26 cellular contexts compared by ENCODE assay signal in the genomic region with DNA sequence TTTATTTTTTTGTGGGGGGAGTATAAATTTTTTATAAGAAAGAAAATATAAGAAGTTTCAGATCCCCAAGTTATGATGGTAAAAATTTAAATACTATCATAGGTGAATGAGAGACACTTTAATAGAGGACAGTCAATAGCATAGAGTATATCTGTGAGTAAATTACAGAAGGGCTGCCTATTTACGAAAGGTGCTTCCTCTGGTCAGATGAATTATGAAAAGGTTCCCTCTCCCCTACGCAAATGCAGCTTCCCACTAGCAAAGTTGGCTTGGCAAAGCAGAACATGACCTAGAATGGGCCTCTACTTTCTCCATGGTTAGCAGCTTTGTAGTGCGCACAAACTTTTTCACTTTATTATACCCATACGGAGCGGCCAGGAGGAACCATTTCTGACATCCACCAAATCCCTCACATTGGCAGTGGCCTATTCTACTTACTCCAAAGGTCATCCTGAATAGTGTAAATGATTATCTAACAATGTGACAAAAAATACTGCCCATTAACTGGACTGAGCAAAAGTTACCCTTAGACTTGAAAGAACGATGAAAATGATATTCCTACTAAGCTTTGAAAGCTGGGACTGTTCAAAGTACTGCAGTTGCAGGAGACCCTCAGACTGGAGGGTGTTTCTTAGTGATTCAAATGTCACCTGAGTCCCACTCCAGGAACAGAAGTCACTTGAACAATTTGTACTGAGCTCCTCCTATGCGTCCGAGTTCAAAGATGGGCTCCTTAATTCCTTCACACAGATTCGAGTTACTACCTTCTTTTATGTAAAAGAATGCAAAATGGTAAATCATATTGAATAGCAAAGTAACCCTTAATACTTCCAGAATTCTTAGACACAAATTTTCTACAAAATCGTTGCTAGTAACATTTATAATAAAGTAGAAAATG.
DNase-seq lines count a peak whose midpoint lies in the region; ATAC-seq, FAIRE-seq and TF ChIP-seq lines count a peak whose summit lies in the region.
"Had no signal": no experiment of that assay in that cellular context is flagged by ENCODE, and none has a peak within 500 bp of the region (broad histone marks: within the 10 kb centered on the region; RNA-seq: fewer than 3 reads in every experiment).

No MANE protein-coding gene starts in this region.

- FAIRE-seq in HepG2 (lab: Jason Lieb, UNC) (no peak), RCC 7860 (lab: Jason Lieb, UNC) (no peak)
- FAIRE-seq: A549, GM12878, GM12892, GM19239 had no signal

- H4K20me1 ChIP-seq in HepG2 (ENCODE audit: insufficient read depth, low read length) (no peaks in the 10 kb centered on the region), OCI-LY7 (ENCODE audit: insufficient read depth, low read length) (no peaks in the 10 kb centered on the region)
- H4K20me1 ChIP-seq: BLaER1 treated with 17β-estradiol and CSF1 and Interleukin-3, amounts not matched to agents 10 nM and 100 nM had no signal

- WGBS in liver: 76% methylated on average over 10 of the region's 10 CpGs
- 60% methylated on average over 10 of the region's 10 CpGs for WGBS in HepG2 (ENCODE audit: low lambda C conversion rate)

- POLR2A ChIA-PET in HepG2 (lab: Yijun Ruan, JAX): no interaction called here
- POLR2A ChIA-PET in OCI-LY7 (lab: Charles Lee): interaction anchor here (0.6 to 1.0 kb wide), 2 partner anchors 232 to 238 kb away, joined by 3 read pairs; no protein-coding TSS in a partner anchor

- in situ Hi-C loops in HepG2 (cut with HindIII; ENCODE audit: extremely low pct_ligation_motif_present, low pct_unique_long_range_greater_than_20kb): no loop called here

- DNase-seq in HepG2 (ENCODE audit: low spot score): no peak
- no peak for DNase-seq in OCI-LY7 (ENCODE audit: low spot score)
- peak; percentile 45 for DNase-seq in left lobe of liver (ENCODE audit: low spot score)
- no peak for DNase-seq in mesenteric fat pad (ENCODE audit: low spot score)
- DNase-seq in omental fat pad (ENCODE audit: low spot score): no peak
- no peak for DNase-seq in RCC 7860 (ENCODE audit: low spot score)
- DNase-seq: AML-193; Caco-2; Calu3; CD4-positive, alpha-beta T cell; CD8-positive, alpha-beta T cell; DMS 273 treated with DMSO at 0.1 percent for 48 hours; DMS153; DMS53; DMS79; DND-41; EL; GDM1 had no signal

- H3K4me3 ChIP-seq in liver (ENCODE audit: low read depth in 1 of 3, low read length in 3 of 3): no peak overlapping the region
- no peak overlapping the region for H3K4me3 ChIP-seq in HepG2 (replicated peaks in 1 of 3; ENCODE audit: insufficient read depth in 1 of 3, low read depth in 2 of 3, low read length in 3 of 3)
- H3K4me3 ChIP-seq in OCI-LY7 (ENCODE audit: low read depth, low read length, poor library complexity, severe bottlenecking): no peak overlapping the region
- H3K4me3 ChIP-seq: A549; BLaER1 treated with 17β-estradiol and CSF1 and Interleukin-3, amounts not matched to agents 10 nM and 100 nM; GM12878 had no signal

- H3K79me2 ChIP-seq in HepG2 (ENCODE audit: insufficient read depth, low read length) (no peaks in the 10 kb centered on the region), OCI-LY7 (ENCODE audit: insufficient read depth, low read depth, low read length) (no peaks in the 10 kb centered on the region)

- TF ChIP-seq EP300 in HepG2 (IDR thresholded peaks at IDR 0.05; ENCODE audit: low read depth in 2 of 2, low read length in 2 of 2) (no peak), HepG2 (CRISPR knock-in tag; IDR thresholded peaks at IDR 0.05; ENCODE audit: borderline replicate concordance) (no peak)

- no peaks in the 10 kb centered on the region for H3K9me2 ChIP-seq in OCI-LY7 (ENCODE audit: insufficient read depth, low read length)

- no peak for TF ChIP-seq CTCF in liver (IDR thresholded peaks at IDR 0.05; ENCODE audit: low read depth, low read length, missing input control)
- TF ChIP-seq CTCF in HepG2 (CRISPR knock-in tag; IDR thresholded peaks at IDR 0.05): no peak
- no peak for TF ChIP-seq CTCF in OCI-LY7 (conservative IDR thresholded peaks at IDR 0.05; ENCODE audit: low read length)
- TF ChIP-seq CTCF in omental fat pad (IDR thresholded peaks at IDR 0.05): no peak

- BruUV-seq in HepG2 (replicated peaks; lab: Mats Ljungman, UMichigan) (no TSS peak), OCI-LY7 (replicated peaks; lab: Mats Ljungman, UMichigan) (no TSS peak)

- no peaks in the 10 kb centered on the region for H3K36me3 ChIP-seq in liver (ENCODE audit: control insufficient read depth in 4 of 4, insufficient read depth in 3 of 4, low read depth in 1 of 4, low read length in 3 of 4)
- H3K36me3 ChIP-seq in HepG2 (replicated peaks in 1 of 2; ENCODE audit: control insufficient read depth in 1 of 2, insufficient read depth in 2 of 2, low read length in 2 of 2): no peaks in the 10 kb centered on the region
- no peaks in the 10 kb centered on the region; the same call in 1 of the 2 replicates for H3K36me3 ChIP-seq in OCI-LY7 (ENCODE audit: insufficient read depth, low read length)
- H3K36me3 ChIP-seq: BLaER1 treated with 17β-estradiol and CSF1 and Interleukin-3, amounts not matched to agents 10 nM and 100 nM had no signal

- H3K4me2 ChIP-seq in HepG2 (ENCODE audit: low read depth, low read length) (no peak overlapping the region), OCI-LY7 (ENCODE audit: low read length) (no peak overlapping the region)
- H3K4me2 ChIP-seq: A549; BLaER1 treated with 17β-estradiol and CSF1 and Interleukin-3, amounts not matched to agents 10 nM and 100 nM had no signal

- ATAC-seq in HepG2 (no peak), left lobe of liver (peak; percentile 96), omental fat pad (ENCODE audit: low FRiP score) (no peak)
- ATAC-seq: A549; CD8-positive, alpha-beta T cell; GM12878 had no signal

- H3K9ac ChIP-seq in liver (ENCODE audit: low read depth in 1 of 2, low read length in 2 of 2): no peak overlapping the region
- no peak overlapping the region for H3K9ac ChIP-seq in HepG2 (ENCODE audit: insufficient read depth, low read depth, low read length)
- H3K9ac ChIP-seq: BLaER1 treated with 17β-estradiol and CSF1 and Interleukin-3, amounts not matched to agents 10 nM and 100 nM had no signal

- TF ChIP-seq RAD21 in liver (IDR thresholded peaks at IDR 0.05) (peak in 1 of 2 donors; percentile 6), HepG2 (CRISPR knock-in tag; IDR thresholded peaks at IDR 0.05) (no peak)

- H2AFZ ChIP-seq in HepG2 (ENCODE audit: low read length) (no peak overlapping the region), OCI-LY7 (ENCODE audit: low read length) (0 out of 2 replicates have a peak overlapping the region, but pooled peaks have one; percentile 25)

- no peaks in the 10 kb centered on the region for H3K9me3 ChIP-seq in liver (ENCODE audit: control insufficient read depth in 4 of 4, low read length in 3 of 4)
- H3K9me3 ChIP-seq in HepG2 (ENCODE audit: low read length): no peaks in the 10 kb centered on the region
- no peaks in the 10 kb centered on the region for H3K9me3 ChIP-seq in OCI-LY7 (ENCODE audit: low read length)
- H3K9me3 ChIP-seq: A549; BLaER1 treated with 17β-estradiol and CSF1 and Interleukin-3, amounts not matched to agents 10 nM and 100 nM; Caco-2 had no signal

- CTCF ChIA-PET in HepG2 (lab: Yijun Ruan, JAX; ENCODE audit: low intra/inter-chr PET ratio, low total read pairs) (no interaction called here), OCI-LY7 (lab: Charles Lee; ENCODE audit: unreplicated experiment) (no interaction called here)

- no peak for TF ChIP-seq POLR2A in HepG2 (IDR thresholded peaks at IDR 0.05; ENCODE audit: insufficient read depth in 1 of 2, low read depth in 2 of 2, low read length in 2 of 2)

- H3K27ac ChIP-seq in liver (ENCODE audit: low read depth in 1 of 2, low read length in 2 of 2): no peak overlapping the region
- no peak overlapping the region for H3K27ac ChIP-seq in HepG2 (ENCODE audit: extremely low read length, insufficient read depth, low read length)
- no peak overlapping the region for H3K27ac ChIP-seq in OCI-LY7 (ENCODE audit: low read depth, low read length, poor library complexity, severe bottlenecking)
- H3K27ac ChIP-seq: 22Rv1; A549; BLaER1 treated with 17β-estradiol and CSF1 and Interleukin-3, amounts not matched to agents 10 nM and 100 nM; C4-2B had no signal

- peaks cover 0 to 7% (median 4%) of the 10 kb centered on the region in 4 donors for H3K4me1 ChIP-seq in liver (ENCODE audit: control insufficient read depth in 4 of 4, insufficient read depth in 4 of 4, low read length in 3 of 4)
- H3K4me1 ChIP-seq in HepG2 (ENCODE audit: insufficient read depth, low read length): no peaks in the 10 kb centered on the region
- no peaks in the 10 kb centered on the region for H3K4me1 ChIP-seq in OCI-LY7 (ENCODE audit: insufficient read depth, low read length, poor library complexity, severe bottlenecking)
- H3K4me1 ChIP-seq: A549; BLaER1 treated with 17β-estradiol and CSF1 and Interleukin-3, amounts not matched to agents 10 nM and 100 nM; Caco-2 had no signal

- intact Hi-C loops in HepG2 (cut with micrococcal nuclease; ENCODE audit: unreplicated experiment): no loop called here
- intact Hi-C loops in OCI-LY7 (cut with micrococcal nuclease; ENCODE audit: unreplicated experiment): loop anchor here (2.0 kb wide), 1 partner anchor 237 kb away; no protein-coding TSS in a partner anchor

- no peaks in the 10 kb centered on the region for H3K27me3 ChIP-seq in liver (ENCODE audit: control insufficient read depth in 4 of 4, insufficient read depth in 4 of 4, low read length in 3 of 4)
- no peaks in the 10 kb centered on the region for H3K27me3 ChIP-seq in HepG2 (ENCODE audit: control insufficient read depth in 1 of 2, insufficient read depth in 2 of 2, low read length in 2 of 2)
- H3K27me3 ChIP-seq: BLaER1 treated with 17β-estradiol and CSF1 and Interleukin-3, amounts not matched to agents 10 nM and 100 nM had no signal

TF ChIP-seq in liver, 16 proteins besides CTCF, POLR2A, EP300 and RAD21 (continues in another document):
- TF ChIP-seq HNF4G (IDR thresholded peaks at IDR 0.05) (peak; percentile 46), SP1 (IDR thresholded peaks at IDR 0.05) (peak; percentile 56)

TF ChIP-seq in HepG2, 621 proteins besides CTCF, POLR2A, EP300 and RAD21 (continues in another document):
- TF ChIP-seq ZNF589 (CRISPR knock-in tag; conservative IDR thresholded peaks at IDR 0.05): no peak
- TF ChIP-seq RFXAP (CRISPR knock-in tag; IDR thresholded peaks at IDR 0.05; ENCODE audit: borderline replicate concordance): no peak
- TF ChIP-seq ZNF7 (CRISPR knock-in tag; IDR thresholded peaks at IDR 0.05): no peak
- TF ChIP-seq GLI4 (CRISPR knock-in tag; IDR thresholded peaks at IDR 0.05; ENCODE audit: borderline replicate concordance): no peak
- no peak for TF ChIP-seq HOXA3 (CRISPR knock-in tag; IDR thresholded peaks at IDR 0.05)
